ENCODE assay signal across 9 cellular contexts in genomic region chr7:75611557-75612178, GRCh38.
DNase-seq lines count a peak whose midpoint lies in the region; ATAC-seq and TF ChIP-seq lines count a peak whose summit lies in the region.
"Had no signal": no experiment of that assay in that cellular context is flagged by ENCODE, and none has a peak within 500 bp of the region (broad histone marks: within the 10 kb centered on the region; RNA-seq: fewer than 3 reads in every experiment).

No MANE protein-coding gene starts in this region.

- POLR2A ChIA-PET in Caco-2 (lab: Charles Lee): no interaction called here

- TF ChIP-seq CTCF in GM23338 (conservative IDR thresholded peaks at IDR 0.05; ENCODE audit: low read depth in 2 of 2) (0 out of 4 replicates have a peak, but pooled peaks of 1 of the 2 experiments have one; percentile 10), chondrocyte (IDR thresholded peaks at IDR 0.05) (peak; percentile 29), prostate gland (IDR thresholded peaks at IDR 0.05) (no peak), Caco-2 (IDR thresholded peaks at IDR 0.05; ENCODE audit: insufficient read depth in 1 of 2, low read depth in 1 of 2, low read length in 1 of 2, severe bottlenecking in 1 of 2, unreplicated experiment in 1 of 2) (no peak)

- no peaks in the 10 kb centered on the region for H3K9me2 ChIP-seq in GM23338 (ENCODE audit: insufficient read depth)

- H3K36me3 Mint-ChIP-seq in GM23338 (ENCODE audit: low read depth) (peaks cover 2% of the 10 kb centered on the region; the same call in 1 of the 3 replicates), chondrocyte (ENCODE audit: low read depth) (no peaks in the 10 kb centered on the region), Caco-2 (ENCODE audit: insufficient read depth, unreplicated experiment) (peaks cover under 1% of the 10 kb centered on the region)

- no peaks in the 10 kb centered on the region; the same call in 1 of the 2 replicates for H3K4me1 ChIP-seq in GM23338 (ENCODE audit: insufficient read depth)
- H3K4me1 ChIP-seq in prostate gland (replicated peaks): no peaks in the 10 kb centered on the region
- no peaks in the 10 kb centered on the region for H3K4me1 ChIP-seq in Caco-2

- TF ChIP-seq POLR2A in prostate gland (IDR thresholded peaks at IDR 0.05): no peak

- no peak overlapping the region for H3K4me3 Mint-ChIP-seq in GM23338
- peak overlapping the region; percentile 28 for H3K4me3 Mint-ChIP-seq in chondrocyte (ENCODE audit: unreplicated experiment)
- no peak overlapping the region for H3K4me3 Mint-ChIP-seq in Caco-2 (ENCODE audit: unreplicated experiment)

- WGBS in prostate gland: 73% methylated on average over 16 of the region's 16 CpGs

- peaks cover 11% of the 10 kb centered on the region for H4K20me1 ChIP-seq in GM23338 (replicated peaks; ENCODE audit: insufficient read depth)

- no peak overlapping the region for H2AFZ ChIP-seq in GM23338

- ATAC-seq in GM23338: peak; percentile 88
- ATAC-seq in GM21619 (IDR thresholded peaks at IDR 0.05; ENCODE audit: unreplicated experiment): no peak
- no peak for ATAC-seq in activated CD4-positive, CD25-positive, alpha-beta regulatory T cell treated with anti-CD3 and anti-CD28 coated beads, Interleukin-2, amount 50 U/mL, for 24 hours

- CTCF ChIA-PET in Caco-2 (lab: Charles Lee): interaction anchor here (0.5 kb wide), 1 partner anchor 744 kb away, joined by 3 read pairs; no protein-coding TSS in a partner anchor

- H3K9me3 Mint-ChIP-seq in GM23338 (no peaks in the 10 kb centered on the region), chondrocyte (ENCODE audit: low read depth) (no peaks in the 10 kb centered on the region), Caco-2 (ENCODE audit: unreplicated experiment) (no peaks in the 10 kb centered on the region)

- H3K4me2 ChIP-seq in GM23338: no peak overlapping the region

- DNase-seq in GM23338 (ENCODE audit: low spot score): peak; percentile 57
- DNase-seq in chondrocyte (ENCODE audit: low spot score): no peak
- peak; percentile 92 for DNase-seq in islet precursor cell
- DNase-seq in prostate gland (ENCODE audit: low spot score): peak; percentile 10
- no peak for DNase-seq in SKM-1 (lab: John Stamatoyannopoulos, UW; ENCODE audit: unreplicated experiment)
- no peak for DNase-seq in Caco-2
- DNase-seq: NCI-H774 had no signal

- H3F3A ChIP-seq in GM23338 (replicated peaks; ENCODE audit: low read depth): no peaks in the 10 kb centered on the region

- H3K4me1 Mint-ChIP-seq in GM23338 (peaks cover 12% of the 10 kb centered on the region), chondrocyte (ENCODE audit: low read depth) (peaks cover 7% of the 10 kb centered on the region), Caco-2 (ENCODE audit: low read depth, unreplicated experiment) (no peaks in the 10 kb centered on the region)

- peaks cover 1% of the 10 kb centered on the region for H3K27me3 Mint-ChIP-seq in GM23338 (ENCODE audit: insufficient read depth, low read depth, poor library complexity)
- H3K27me3 Mint-ChIP-seq in chondrocyte (ENCODE audit: low read depth): no peaks in the 10 kb centered on the region
- no peaks in the 10 kb centered on the region for H3K27me3 Mint-ChIP-seq in Caco-2 (ENCODE audit: insufficient read depth, unreplicated experiment)

- H3K27ac ChIP-seq in GM23338 (ENCODE audit: low read depth) (0 out of 2 replicates have a peak overlapping the region, but pooled peaks have one; percentile 39), prostate gland (peak overlapping the region; percentile 29 to 38)

- H3K9me3 ChIP-seq in prostate gland (no peaks in the 10 kb centered on the region), Caco-2 (no peaks in the 10 kb centered on the region)

- intact Hi-C loops in prostate gland (cut with DNase I) (no loop called here), Caco-2 (cut with micrococcal nuclease; ENCODE audit: unreplicated experiment) (no loop called here)

- H3K36me3 ChIP-seq in GM23338 (ENCODE audit: insufficient read depth) (no peaks in the 10 kb centered on the region), prostate gland (no peaks in the 10 kb centered on the region), Caco-2 (ENCODE audit: control insufficient read depth, insufficient read depth, low read length) (no peaks in the 10 kb centered on the region)

- peaks cover 72% of the 10 kb centered on the region for H3K79me2 ChIP-seq in GM23338 (replicated peaks; ENCODE audit: insufficient read depth)

- no peak overlapping the region for H3K4me3 ChIP-seq in GM23338
- H3K4me3 ChIP-seq in prostate gland: no peak overlapping the region
- no peak overlapping the region for H3K4me3 ChIP-seq in Caco-2 (ENCODE audit: low read depth, low read length)

- no TSS peak for BruUV-seq in Caco-2 (replicated peaks; lab: Mats Ljungman, UMichigan)

- no peaks in the 10 kb centered on the region for H3K27me3 ChIP-seq in GM23338 (ENCODE audit: insufficient read depth)
- no peaks in the 10 kb centered on the region for H3K27me3 ChIP-seq in prostate gland (replicated peaks; ENCODE audit: insufficient read depth)
- no peaks in the 10 kb centered on the region for H3K27me3 ChIP-seq in Caco-2 (replicated peaks; ENCODE audit: control insufficient read depth, insufficient read depth, low read length)

- H3K27ac Mint-ChIP-seq in GM23338: no peak overlapping the region
- H3K27ac Mint-ChIP-seq in chondrocyte (ENCODE audit: unreplicated experiment): peak overlapping the region; percentile 54
- H3K27ac Mint-ChIP-seq in Caco-2 (ENCODE audit: unreplicated experiment): no peak overlapping the region

TF ChIP-seq in GM23338, 12 proteins besides CTCF, POLR2A, EP300 and RAD21 (continues in another document):
- TF ChIP-seq ZNF114 (CRISPR knock-in tag; IDR thresholded peaks at IDR 0.05) (no peak), STAT1 (IDR thresholded peaks at IDR 0.05; ENCODE audit: unreplicated experiment) (no peak), ZNF331 (CRISPR knock-in tag; IDR thresholded peaks at IDR 0.05; ENCODE audit: low read depth) (no peak), CREB1 (CRISPR knock-in tag; IDR thresholded peaks at IDR 0.05; ENCODE audit: low read depth) (no peak), NANOG (IDR thresholded peaks at IDR 0.05; ENCODE audit: borderline replicate concordance) (no peak), EZH2 (IDR thresholded peaks at IDR 0.05; ENCODE audit: low read depth, unreplicated experiment) (no peak), ETS1 (IDR thresholded peaks at IDR 0.05) (no peak)
- TF ChIP-seq, protein P1, sequence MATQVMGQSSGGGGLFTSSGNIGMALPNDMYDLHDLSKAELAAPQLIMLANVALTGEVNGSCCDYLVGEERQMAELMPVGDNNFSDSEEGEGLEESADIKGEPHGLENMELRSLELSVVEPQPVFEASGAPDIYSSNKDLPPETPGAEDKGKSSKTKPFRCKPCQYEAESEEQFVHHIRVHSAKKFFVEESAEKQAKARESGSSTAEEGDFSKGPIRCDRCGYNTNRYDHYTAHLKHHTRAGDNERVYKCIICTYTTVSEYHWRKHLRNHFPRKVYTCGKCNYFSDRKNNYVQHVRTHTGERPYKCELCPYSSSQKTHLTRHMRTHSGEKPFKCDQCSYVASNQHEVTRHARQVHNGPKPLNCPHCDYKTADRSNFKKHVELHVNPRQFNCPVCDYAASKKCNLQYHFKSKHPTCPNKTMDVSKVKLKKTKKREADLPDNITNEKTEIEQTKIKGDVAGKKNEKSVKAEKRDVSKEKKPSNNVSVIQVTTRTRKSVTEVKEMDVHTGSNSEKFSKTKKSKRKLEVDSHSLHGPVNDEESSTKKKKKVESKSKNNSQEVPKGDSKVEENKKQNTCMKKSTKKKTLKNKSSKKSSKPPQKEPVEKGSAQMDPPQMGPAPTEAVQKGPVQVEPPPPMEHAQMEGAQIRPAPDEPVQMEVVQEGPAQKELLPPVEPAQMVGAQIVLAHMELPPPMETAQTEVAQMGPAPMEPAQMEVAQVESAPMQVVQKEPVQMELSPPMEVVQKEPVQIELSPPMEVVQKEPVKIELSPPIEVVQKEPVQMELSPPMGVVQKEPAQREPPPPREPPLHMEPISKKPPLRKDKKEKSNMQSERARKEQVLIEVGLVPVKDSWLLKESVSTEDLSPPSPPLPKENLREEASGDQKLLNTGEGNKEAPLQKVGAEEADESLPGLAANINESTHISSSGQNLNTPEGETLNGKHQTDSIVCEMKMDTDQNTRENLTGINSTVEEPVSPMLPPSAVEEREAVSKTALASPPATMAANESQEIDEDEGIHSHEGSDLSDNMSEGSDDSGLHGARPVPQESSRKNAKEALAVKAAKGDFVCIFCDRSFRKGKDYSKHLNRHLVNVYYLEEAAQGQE (IDR thresholded peaks at IDR 0.05; ENCODE audit: unreplicated experiment): no peak

Comparison
In these comparisons a context has a peak if more than half of its experiments do, and no peak if none do; other contexts are left out.
1. DNase-seq: peak in GM23338 (single experiment), islet precursor cell (single experiment) and prostate gland (single experiment); none in chondrocyte (single experiment), SKM-1 (single experiment) and Caco-2 (0 of 2).